25 cellular contexts compared by ENCODE assay signal in genomic region chr11:128335729-128336128, GRCh38.
DNase-seq lines count a peak whose midpoint lies in the region; ATAC-seq and TF ChIP-seq lines count a peak whose summit lies in the region.
"Had no signal": no experiment of that assay in that cellular context is flagged by ENCODE, and none has a peak within 500 bp of the region (broad histone marks: within the 10 kb centered on the region; RNA-seq: fewer than 3 reads in every experiment).

No MANE protein-coding gene starts in this region.

- no peak overlapping the region for H3K23ac ChIP-seq in IMR-90 (ENCODE audit: low read depth, low read length)

- peak overlapping the region; percentile 60 for H2AFZ ChIP-seq in IMR-90 (replicated peaks; ENCODE audit: low read length, poor library complexity)

- H3K36me3 Mint-ChIP-seq in CD4-positive, alpha-beta T cell (ENCODE audit: low read depth) = no peaks in the 10 kb centered on the region
- H3K36me3 Mint-ChIP-seq: activated naive CD8-positive, alpha-beta T cell; mesothelial cell of epicardium; natural killer cell treated with Interleukin-12 subunit alpha and Interleukin-12 subunit beta and Interleukin-15 and Interleukin-18, amount 100 ng/mL, for 72 hours; stimulated activated effector memory CD8-positive, alpha-beta T cell treated with anti-CD3 and anti-CD28 coated beads, Interleukin-12 subunit alpha, Interleukin-12 subunit beta, amount 100 ng/mL, for 72 hours had no signal

- no peak overlapping the region for H3K18ac ChIP-seq in IMR-90 (ENCODE audit: low read depth, low read length)

- no peaks in the 10 kb centered on the region for H3K9me3 ChIP-seq in CD4-positive, alpha-beta T cell (ENCODE audit: control insufficient read depth, low read length)
- no peaks in the 10 kb centered on the region for H3K9me3 ChIP-seq in IMR-90 (ENCODE audit: control insufficient read depth, insufficient read depth, low read length)
- H3K9me3 ChIP-seq in liver (ENCODE audit: control insufficient read depth in 4 of 4, low read length in 3 of 4) = no peaks in the 10 kb centered on the region
- H3K9me3 ChIP-seq in psoas muscle = no peaks in the 10 kb centered on the region
- H3K9me3 ChIP-seq: ascending aorta, thoracic aorta had no signal

- peaks cover 11% of the 10 kb centered on the region; the same call in 1 of the 2 replicates for H3K9me1 ChIP-seq in IMR-90 (ENCODE audit: insufficient read depth, low read length)

- H3K36me3 ChIP-seq in IMR-90 (ENCODE audit: control insufficient read depth, insufficient read depth, low read length) = no peaks in the 10 kb centered on the region
- H3K36me3 ChIP-seq in liver (ENCODE audit: control insufficient read depth in 4 of 4, insufficient read depth in 3 of 4, low read depth in 1 of 4, low read length in 3 of 4) = no peaks in the 10 kb centered on the region
- no peaks in the 10 kb centered on the region for H3K36me3 ChIP-seq in psoas muscle (ENCODE audit: insufficient read depth in 1 of 2, low read depth in 1 of 2)
- H3K36me3 ChIP-seq: ascending aorta, thoracic aorta had no signal

- in situ Hi-C loops in IMR-90 (cut with MboI; ENCODE audit: low sequenced_read_pairs) = no loop called here

- no peak overlapping the region for H3K27ac ChIP-seq in CD4-positive, alpha-beta T cell (ENCODE audit: low read depth, low read length)
- H3K27ac ChIP-seq in IMR-90 (ENCODE audit: insufficient read depth, low read length) = no peak overlapping the region
- peak overlapping the region; percentile 28 to 75 for H3K27ac ChIP-seq in liver (ENCODE audit: low read depth in 1 of 2, low read length in 2 of 2)
- peak overlapping the region; percentile 23 for H3K27ac ChIP-seq in psoas muscle
- H3K27ac ChIP-seq: ascending aorta, thoracic aorta had no signal

- H3K4me1 Mint-ChIP-seq in CD4-positive, alpha-beta T cell (ENCODE audit: low read depth) = peaks cover 82% of the 10 kb centered on the region

- H3K4me3 ChIP-seq in IMR-90 (ENCODE audit: insufficient read depth, low read depth, low read length) (no peak overlapping the region), liver (ENCODE audit: low read depth in 1 of 3, low read length in 3 of 3) (no peak overlapping the region), psoas muscle (no peak overlapping the region)
- H3K4me3 ChIP-seq: ascending aorta, thoracic aorta had no signal

- H2BK5ac ChIP-seq in IMR-90 (ENCODE audit: low read depth, low read length, poor library complexity, severe bottlenecking) = no peak overlapping the region

- no peak overlapping the region for H2BK15ac ChIP-seq in IMR-90 (ENCODE audit: low read depth, low read length)

- TF ChIP-seq RAD21 in IMR-90 (IDR thresholded peaks at IDR 0.05; ENCODE audit: low read length) (no peak), liver (IDR thresholded peaks at IDR 0.05) (no peak)

- H4K8ac ChIP-seq in IMR-90 (ENCODE audit: low read depth in 2 of 2, low read length in 2 of 2) = no peak overlapping the region; a peak in 1 of 4 replicates

- H3K4ac ChIP-seq in IMR-90 (ENCODE audit: low read depth, low read length) = peak overlapping the region; percentile 66

- H3K9ac ChIP-seq in IMR-90 (ENCODE audit: low read depth, low read length) (no peak overlapping the region), liver (ENCODE audit: low read depth in 1 of 2, low read length in 2 of 2) (no peak overlapping the region)

- peak overlapping the region; percentile 17 for H2AK9ac ChIP-seq in IMR-90 (replicated peaks; ENCODE audit: low read depth, low read length, poor library complexity)

- H3K9me3 Mint-ChIP-seq in CD4-positive, alpha-beta T cell = no peaks in the 10 kb centered on the region
- H3K9me3 Mint-ChIP-seq: activated T-helper 1 cell treated with anti-CD3 and anti-CD28 coated beads, Interleukin-12 subunit alpha, Interleukin-12 subunit beta, Interleukin-2, Interleukin-4 antibody, amounts not matched to agents 30 ng/mL and 10 ng/mL and 1 ng/mL, durations not matched to agents 14 hours and 24 hours and 36 hours; H9; mesothelial cell of epicardium; stimulated activated effector memory CD8-positive, alpha-beta T cell treated with anti-CD3 and anti-CD28 coated beads, Interleukin-12 subunit alpha, Interleukin-12 subunit beta, amount 100 ng/mL, for 72 hours had no signal

- no peak overlapping the region for H4K5ac ChIP-seq in IMR-90 (ENCODE audit: low read depth, low read length)

- BruUV-seq in IMR-90 (replicated peaks; lab: Mats Ljungman, UMichigan) = no TSS peak

- 0 out of 2 replicates have a peak overlapping the region, but pooled peaks have one; percentile 69 for H2AK5ac ChIP-seq in IMR-90 (ENCODE audit: low read depth, low read length)

- CTCF ChIA-PET in CD4-positive, alpha-beta T cell (lab: Charles Lee) = no interaction called here
- CTCF ChIA-PET in IMR-90 (lab: Yijun Ruan, JAX) = interaction anchor here (0.5 kb wide), 1 partner anchor 107 kb away, joined by 4 read pairs; no protein-coding TSS in a partner anchor

- ATAC-seq in CD4-positive, alpha-beta T cell (ENCODE audit: poor library complexity) = no peak
- ATAC-seq in IMR-90 (ENCODE audit: low read depth) (no peak), psoas muscle (no peak), HG02840 (IDR thresholded peaks at IDR 0.05; ENCODE audit: low FRiP score, unreplicated experiment) (no peak), HG02938 (IDR thresholded peaks at IDR 0.05; ENCODE audit: unreplicated experiment) (no peak), HG02610 (IDR thresholded peaks at IDR 0.05; ENCODE audit: unreplicated experiment) (no peak)
- ATAC-seq: activated CD8-positive, alpha-beta memory T cell treated with anti-CD3 and anti-CD28 coated beads, Interleukin-2, amount 10 ng/mL, durations not matched to agents 7 days and 5 days; natural killer cell treated with Interleukin-12 subunit alpha and Interleukin-12 subunit beta and Interleukin-15 and Interleukin-18, amount 100 ng/mL, for 72 hours; stimulated activated effector memory CD8-positive, alpha-beta T cell treated with anti-CD3 and anti-CD28 coated beads, Interleukin-12 subunit alpha, Interleukin-12 subunit beta, amount 100 ng/mL, for 72 hours had no signal

- H3K27ac Mint-ChIP-seq in CD4-positive, alpha-beta T cell = peak overlapping the region; percentile 99
- H3K27ac Mint-ChIP-seq: activated CD8-positive, alpha-beta memory T cell treated with anti-CD3 and anti-CD28 coated beads, Interleukin-2, amount 10 ng/mL, durations not matched to agents 7 days and 5 days; activated naive CD8-positive, alpha-beta T cell; activated T-helper 1 cell treated with anti-CD3 and anti-CD28 coated beads, Interleukin-12 subunit alpha, Interleukin-12 subunit beta, Interleukin-2, Interleukin-4 antibody, amounts not matched to agents 30 ng/mL and 10 ng/mL and 1 ng/mL, durations not matched to agents 14 hours and 24 hours and 36 hours; mesothelial cell of epicardium had no signal

- no peak for TF ChIP-seq CTCF in CD4-positive, alpha-beta T cell (IDR thresholded peaks at IDR 0.05)
- TF ChIP-seq CTCF in IMR-90 (conservative IDR thresholded peaks at IDR 0.05; ENCODE audit: low read depth, low read length) (no peak), liver (IDR thresholded peaks at IDR 0.05; ENCODE audit: low read depth, low read length, missing input control) (no peak), psoas muscle (IDR thresholded peaks at IDR 0.05) (no peak)

- WGBS in IMR-90 (ENCODE audit: extremely low coverage in 2 of 2, insufficient read length in 1 of 2), 2 experiments = 100% methylated on average over 1 of the region's 10 CpGs; no CpG with 5 or more reads in 1 of the 2 experiments
- 83% methylated on average over 10 of the region's 10 CpGs for WGBS in liver
- 72 to 76% (median 75%) methylated on average over 10 of the region's 10 CpGs for WGBS in psoas muscle, 3 donors

- H3K56ac ChIP-seq in IMR-90 (ENCODE audit: extremely low read depth, insufficient read depth, low read length) = no peak overlapping the region

- DNase-seq in CD4-positive, alpha-beta T cell = no peak
- DNase-seq in IMR-90 = no peak
- DNase-seq in psoas muscle = no peak
- no peak for DNase-seq in NCI-H82 (lab: John Stamatoyannopoulos, UW)
- DNase-seq: activated CD4-positive, alpha-beta T cell treated with anti-CD3 and anti-CD28 coated beads for 48 hours; activated CD8-positive, alpha-beta memory T cell treated with anti-CD3 and anti-CD28 coated beads, Interleukin-2, amount 10 ng/mL, durations not matched to agents 7 days and 5 days; cerebellar nuclear complex; erythroblast; H9; KBM-7; MV-4-11; NCI-H187 treated with DMSO at 0.1 percent for 48 hours; stimulated activated CD4-positive, alpha-beta T cell treated with anti-CD3 and anti-CD28 coated beads, Interleukin-2, amount 100 ng/mL, for 24 hours; T-helper 1 cell had no signal

- POLR2A ChIA-PET in CD4-positive, alpha-beta T cell (lab: Charles Lee) = interaction anchor here (1.0 kb wide), 1 partner anchor 12 kb away, joined by 4 read pairs; no protein-coding TSS in a partner anchor
- POLR2A ChIA-PET in IMR-90 (lab: Charles Lee; ENCODE audit: unreplicated experiment) = no interaction called here

- peak overlapping the region; percentile 3; the same call in 1 of the 2 replicates for H2BK120ac ChIP-seq in IMR-90 (ENCODE audit: low read depth, low read length)

- H3K4me1 ChIP-seq in IMR-90 (ENCODE audit: control insufficient read depth, insufficient read depth, low read length) (peaks cover 9% of the 10 kb centered on the region), liver (ENCODE audit: control insufficient read depth in 4 of 4, insufficient read depth in 4 of 4, low read length in 3 of 4) (peaks cover 0 to 4% (median 0%) of the 10 kb centered on the region in 4 donors), psoas muscle (no peaks in the 10 kb centered on the region)
- H3K4me1 ChIP-seq: ascending aorta had no signal

- no peaks in the 10 kb centered on the region for H3K79me1 ChIP-seq in IMR-90 (ENCODE audit: low read depth in 1 of 2, low read length in 2 of 2)

- H3K27me3 ChIP-seq in CD4-positive, alpha-beta T cell (ENCODE audit: control insufficient read depth, insufficient read depth, low read length) = no peaks in the 10 kb centered on the region
- H3K27me3 ChIP-seq in IMR-90 (ENCODE audit: control insufficient read depth, insufficient read depth, low read length) (no peaks in the 10 kb centered on the region), liver (ENCODE audit: control insufficient read depth in 4 of 4, insufficient read depth in 4 of 4, low read length in 3 of 4) (no peaks in the 10 kb centered on the region), psoas muscle (ENCODE audit: insufficient read depth in 3 of 3, low read length in 2 of 3) (no peaks in the 10 kb centered on the region)
- H3K27me3 ChIP-seq: ascending aorta had no signal

- no peak overlapping the region for H3K4me2 ChIP-seq in IMR-90 (ENCODE audit: low read depth, low read length)

- intact Hi-C loops in CD4-positive, alpha-beta T cell (cut with DNase I, micrococcal nuclease) = loop anchor here in 1 of 2 experiments (2.0 kb wide), 1 partner anchor 27 kb away; no protein-coding TSS in a partner anchor
- intact Hi-C loops in IMR-90 (cut with micrococcal nuclease) (no loop called here), psoas muscle (cut with DNase I) (no loop called here)

- dilution Hi-C loops in IMR-90 (cut with HindIII; ENCODE audit: low sequenced_read_pairs, unreplicated experiment) = no loop called here

- TF ChIP-seq POLR2A in IMR-90 (IDR thresholded peaks at IDR 0.05; ENCODE audit: low read depth, low read length) = no peak

- H2BK20ac ChIP-seq in IMR-90 (ENCODE audit: low read depth, low read length) = 0 out of 2 replicates have a peak overlapping the region, but pooled peaks have one; percentile 1

- H3K4me3 Mint-ChIP-seq in CD4-positive, alpha-beta T cell = no peak overlapping the region
- H3K4me3 Mint-ChIP-seq: activated CD8-positive, alpha-beta memory T cell treated with anti-CD3 and anti-CD28 coated beads, Interleukin-2, amount 10 ng/mL, durations not matched to agents 7 days and 5 days; activated naive CD8-positive, alpha-beta T cell; activated T-helper 1 cell treated with anti-CD3 and anti-CD28 coated beads, Interleukin-12 subunit alpha, Interleukin-12 subunit beta, Interleukin-2, Interleukin-4 antibody, amounts not matched to agents 30 ng/mL and 10 ng/mL and 1 ng/mL, durations not matched to agents 14 hours and 24 hours and 36 hours; H9; mesothelial cell of epicardium; natural killer cell treated with Interleukin-12 subunit alpha and Interleukin-12 subunit beta and Interleukin-15 and Interleukin-18, amount 100 ng/mL, for 72 hours; stimulated activated effector memory CD8-positive, alpha-beta T cell treated with anti-CD3 and anti-CD28 coated beads, Interleukin-12 subunit alpha, Interleukin-12 subunit beta, amount 100 ng/mL, for 72 hours had no signal

- no peaks in the 10 kb centered on the region for H3K27me3 Mint-ChIP-seq in CD4-positive, alpha-beta T cell
- H3K27me3 Mint-ChIP-seq: activated CD8-positive, alpha-beta memory T cell treated with anti-CD3 and anti-CD28 coated beads, Interleukin-2, amount 10 ng/mL, durations not matched to agents 7 days and 5 days; activated naive CD8-positive, alpha-beta T cell; natural killer cell treated with Interleukin-12 subunit alpha and Interleukin-12 subunit beta and Interleukin-15 and Interleukin-18, amount 100 ng/mL, for 72 hours had no signal

- 0 out of 2 replicates have a peak overlapping the region, but pooled peaks have one; percentile 29 for H3K14ac ChIP-seq in IMR-90 (replicated peaks; ENCODE audit: low read depth, low read length)

- no peaks in the 10 kb centered on the region for H4K20me1 ChIP-seq in IMR-90 (ENCODE audit: insufficient read depth, low read length)

- H4K91ac ChIP-seq in IMR-90 (ENCODE audit: insufficient read depth, low read depth, low read length) = no peak overlapping the region

Comparison
In these comparisons a context has a peak if more than half of its experiments do, and no peak if none do; other contexts are left out.
1. H3K27ac ChIP-seq: peak in liver (2 of 2) and psoas muscle (single experiment); none in CD4-positive, alpha-beta T cell (single experiment) and IMR-90 (single experiment).